28 cellular contexts compared by ENCODE assay signal in the genomic region with DNA sequence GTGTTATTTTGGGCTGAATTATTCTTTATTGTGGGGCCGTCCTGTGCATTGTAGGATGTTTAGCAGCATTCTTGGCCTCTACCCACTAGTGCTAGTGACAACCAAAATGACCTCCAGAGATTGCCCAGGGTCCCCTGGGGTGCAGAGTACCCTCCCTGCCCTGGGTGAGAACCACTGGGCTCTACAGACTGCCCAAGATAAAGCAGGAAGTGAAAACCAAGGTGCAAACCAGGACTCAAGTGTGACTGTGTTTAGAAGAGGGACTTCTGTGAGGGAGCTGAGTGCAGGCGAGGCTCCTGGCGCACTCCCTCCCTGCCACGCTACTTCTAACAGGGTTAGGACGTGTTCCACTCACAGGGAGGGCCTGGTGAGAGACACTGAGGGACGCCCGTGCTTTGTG. TPM values are rescaled to one million over a fixed set of nuclear protein-coding genes. Genes with fewer than 3 reads are reported as not detected.
DNase-seq lines count a peak whose midpoint lies in the region; ATAC-seq, FAIRE-seq and TF ChIP-seq lines count a peak whose summit lies in the region.
"Had no signal": no experiment of that assay in that cellular context is flagged by ENCODE, and none has a peak within 500 bp of the region (broad histone marks: within the 10 kb centered on the region; RNA-seq: fewer than 3 reads in every experiment).

No MANE protein-coding gene starts in this region.

- peaks cover 24% of the 10 kb centered on the region for H3K4me1 Mint-ChIP-seq in activated T-cell treated with anti-CD3 and anti-CD28 coated beads, Interleukin-2, amount 50 U/mL, for 24 hours (ENCODE audit: low read depth)
- H3K4me1 Mint-ChIP-seq in activated naive CD8-positive, alpha-beta T cell treated with anti-CD3 and anti-CD28 coated beads, Interleukin-2, amount 10 ng/mL, durations not matched to agents 7 days and 5 days, result peaks cover 15% of the 10 kb centered on the region

- no peak overlapping the region for H3K4me3 Mint-ChIP-seq in activated T-cell treated with anti-CD3 and anti-CD28 coated beads, Interleukin-2, amount 50 U/mL, for 24 hours
- H3K4me3 Mint-ChIP-seq in activated naive CD8-positive, alpha-beta T cell treated with anti-CD3 and anti-CD28 coated beads, Interleukin-2, amount 10 ng/mL, durations not matched to agents 7 days and 5 days, result no peak overlapping the region

- H3K4me3 ChIP-seq in spleen (no peak overlapping the region), ascending aorta (no peak overlapping the region)
- H3K4me3 ChIP-seq: colonic mucosa, Peyer's patch, transverse colon had no signal

- TF ChIP-seq CTCF in spleen (IDR thresholded peaks at IDR 0.05 in 8 of 11, conservative IDR thresholded peaks at IDR 0.05 in 3 of 11) (no peak), ascending aorta (IDR thresholded peaks at IDR 0.05) (no peak)

- H3K27me3 ChIP-seq in spleen (replicated peaks in 1 of 7) (no peaks in the 10 kb centered on the region), ascending aorta (no peaks in the 10 kb centered on the region)
- H3K27me3 ChIP-seq: BE2C, colonic mucosa, Peyer's patch, transverse colon had no signal

- peaks cover 85% of the 10 kb centered on the region for H3K36me3 Mint-ChIP-seq in activated T-cell treated with anti-CD3 and anti-CD28 coated beads, Interleukin-2, amount 50 U/mL, for 24 hours (ENCODE audit: low read depth)
- H3K36me3 Mint-ChIP-seq in activated naive CD8-positive, alpha-beta T cell treated with anti-CD3 and anti-CD28 coated beads, Interleukin-2, amount 10 ng/mL, durations not matched to agents 7 days and 5 days, result peaks cover 16% of the 10 kb centered on the region

- H3K9me3 ChIP-seq in spleen (no peaks in the 10 kb centered on the region), ascending aorta (no peaks in the 10 kb centered on the region)
- H3K9me3 ChIP-seq: BE2C, Caco-2, colonic mucosa, Peyer's patch, transverse colon had no signal

- H3K36me3 ChIP-seq in spleen (peaks cover 0 to 66% (median 16%) of the 10 kb centered on the region in 6 donors), ascending aorta (peaks cover 0 to 50% of the 10 kb centered on the region in 2 donors)
- H3K36me3 ChIP-seq: colonic mucosa had no signal

- H3K27ac ChIP-seq in spleen, result peak overlapping the region in 6 of 8 donors; percentile 14 to 77 (median 34)
- H3K27ac ChIP-seq in ascending aorta, result no peak overlapping the region
- H3K27ac ChIP-seq: colonic mucosa, Peyer's patch, transverse colon had no signal

- DNase-seq in activated T-cell treated with anti-CD3 and anti-CD28 coated beads, Interleukin-2, amount 50 U/mL, for 24 hours, result no peak
- no peak for DNase-seq in activated T-cell treated with anti-CD3 and anti-CD28 coated beads for 4 hours
- no peak for DNase-seq in GM12891 (ENCODE audit: insufficient read length, low spot score)
- no peak for DNase-seq in activated naive CD8-positive, alpha-beta T cell treated with anti-CD3 and anti-CD28 coated beads, Interleukin-2, amount 10 ng/mL, durations not matched to agents 7 days and 5 days
- no peak for DNase-seq in spleen
- DNase-seq in pons (ENCODE audit: low spot score), result no peak
- no peak for DNase-seq in ascending aorta (ENCODE audit: low spot score in 2 of 2)
- DNase-seq: ACHN; activated CD4-positive, alpha-beta T cell treated with anti-CD3 and anti-CD28 coated beads for 1 hour; activated CD8-positive, alpha-beta memory T cell treated with anti-CD3 and anti-CD28 coated beads, Interleukin-2, amount 50 U/mL, for 4 hours; activated effector memory CD4-positive, alpha-beta T cell treated with anti-CD3 and anti-CD28 coated beads, Interleukin-2, amount 50 U/mL, for 16 hours; BE2C; Caco-2; colonic mucosa; effector CD8-positive, alpha-beta T cell; erythroblast; GDM1; left ventricle myocardium superior; NCI-H1105; NCI-H1930; NCI-H524 treated with DMSO at 0.1 percent for 48 hours; Peyer's patch; SHP77 treated with DMSO at 0.1 percent for 48 hours; transverse colon had no signal

- peaks cover 0 to 17% (median 2%) of the 10 kb centered on the region in 6 donors for H3K4me1 ChIP-seq in spleen
- H3K4me1 ChIP-seq in ascending aorta, result no peaks in the 10 kb centered on the region
- H3K4me1 ChIP-seq: Caco-2, colonic mucosa, Peyer's patch had no signal

- no peak for FAIRE-seq in GM12891 (lab: Jason Lieb, UNC)
- FAIRE-seq: bronchial epithelial cell, keratinocyte, TTC549 had no signal

- intact Hi-C loops in spleen (cut with DNase I; ENCODE audit: low total_unique reads), result no loop called here
- intact Hi-C loops in ascending aorta (cut with DNase I), result no loop called here

- H3K27ac Mint-ChIP-seq in activated T-cell treated with anti-CD3 and anti-CD28 coated beads, Interleukin-2, amount 50 U/mL, for 24 hours, result peak overlapping the region; percentile 85
- H3K27ac Mint-ChIP-seq in activated naive CD8-positive, alpha-beta T cell treated with anti-CD3 and anti-CD28 coated beads, Interleukin-2, amount 10 ng/mL, durations not matched to agents 7 days and 5 days, result peak overlapping the region; percentile 81

- POLR2A ChIA-PET in activated naive CD8-positive, alpha-beta T cell treated with anti-CD3 and anti-CD28 coated beads, Interleukin-2, amount 10 ng/mL, durations not matched to agents 7 days and 5 days (lab: Charles Lee), result interaction anchor here (1.0 to 1.3 kb wide), 2 partner anchors 10 to 58 kb away, joined by 3 read pairs; no protein-coding TSS in a partner anchor

- no peaks in the 10 kb centered on the region for H3K9me3 Mint-ChIP-seq in activated T-cell treated with anti-CD3 and anti-CD28 coated beads, Interleukin-2, amount 50 U/mL, for 24 hours
- H3K9me3 Mint-ChIP-seq in activated naive CD8-positive, alpha-beta T cell treated with anti-CD3 and anti-CD28 coated beads, Interleukin-2, amount 10 ng/mL, durations not matched to agents 7 days and 5 days, result no peaks in the 10 kb centered on the region

- 76 to 90% (median 85%) methylated on average over 1 to 7 of the region's 7 CpGs for WGBS in spleen, 5 donors

- H3K27me3 Mint-ChIP-seq in activated T-cell treated with anti-CD3 and anti-CD28 coated beads, Interleukin-2, amount 50 U/mL, for 24 hours, result no peaks in the 10 kb centered on the region
- no peaks in the 10 kb centered on the region for H3K27me3 Mint-ChIP-seq in activated naive CD8-positive, alpha-beta T cell treated with anti-CD3 and anti-CD28 coated beads, Interleukin-2, amount 10 ng/mL, durations not matched to agents 7 days and 5 days

- TF ChIP-seq POLR2A in GM12891 (IDR thresholded peaks at IDR 0.05; ENCODE audit: low read depth, low read length) (no peak), spleen (IDR thresholded peaks at IDR 0.05) (no peak)

- ATAC-seq in activated naive CD8-positive, alpha-beta T cell treated with anti-CD3 and anti-CD28 coated beads, Interleukin-2, amount 10 ng/mL, durations not matched to agents 7 days and 5 days (ENCODE audit: low read depth), result peak; percentile 21
- ATAC-seq: HCT116, left ventricle myocardium superior had no signal

TF ChIP-seq in GM12891, 5 proteins besides CTCF, POLR2A, EP300 and RAD21:
- TF ChIP-seq POU2F2 (IDR thresholded peaks at IDR 0.05; ENCODE audit: low read depth, low read length) (no peak), SPI1 (IDR thresholded peaks at IDR 0.05; ENCODE audit: low read depth, low read length) (peak; percentile 41; the same call in 1 of the 2 replicates)

RNA-seq across cellular contexts. Expression of gene USP20, which starts 41.6 kb away (rescaled TPM):
- polyA plus RNA-seq in GM12891 (2012; ENCODE audit: low read depth, missing spikeins), result 13.4 TPM
- 100 to 1,000 TPM; 107 to 111 TPM for total RNA-seq in activated naive CD8-positive, alpha-beta T cell treated with anti-CD3 and anti-CD28 coated beads, Interleukin-2, amount 10 ng/mL, durations not matched to agents 7 days and 5 days
- 10 to 100 TPM; 29.7 to 55.3 (median 39.4) TPM for total RNA-seq in spleen
- 10 to 100 TPM; 38.1 to 83.7 (median 67.6) TPM for polyA plus RNA-seq in spleen
- 34.0 TPM for total RNA-seq in ascending aorta

RNA-seq across cellular contexts. Expression of gene C9orf78, which starts 41.7 kb away (rescaled TPM):
- 27.4 TPM for polyA plus RNA-seq in GM12891 (2012; ENCODE audit: low read depth, missing spikeins)
- 10 to 100 TPM; 71.4 to 73.4 TPM for total RNA-seq in activated naive CD8-positive, alpha-beta T cell treated with anti-CD3 and anti-CD28 coated beads, Interleukin-2, amount 10 ng/mL, durations not matched to agents 7 days and 5 days
- total RNA-seq in spleen (100 to 1,000 TPM in 1 of 7 donors, 10 to 100 TPM in 6; 35.6 to 105 (median 47.3) TPM), ascending aorta (19.2 TPM)
- 10 to 100 TPM; 51.5 to 68.9 (median 66.3) TPM for polyA plus RNA-seq in spleen

RNA-seq across cellular contexts. Expression of gene TOR1A, which starts 52.9 kb away (rescaled TPM):
- 27.1 TPM for polyA plus RNA-seq in GM12891 (2012; ENCODE audit: low read depth, missing spikeins)
- total RNA-seq in activated naive CD8-positive, alpha-beta T cell treated with anti-CD3 and anti-CD28 coated beads, Interleukin-2, amount 10 ng/mL, durations not matched to agents 7 days and 5 days, result 10 to 100 TPM; 46.6 to 47.2 TPM
- total RNA-seq in spleen (10 to 100 TPM; 27.7 to 49.5 (median 32.5) TPM), ascending aorta (67.7 TPM)
- 10 to 100 TPM; 13.3 to 20.0 (median 16.5) TPM for polyA plus RNA-seq in spleen

Comparison
In these comparisons a context has a peak if more than half of its experiments do, and no peak if none do; other contexts are left out.
1. H3K27ac ChIP-seq: peak in spleen (6 of 8); none in ascending aorta (0 of 2).